9 cellular contexts compared by ENCODE assay signal in genomic region chr4:84681488-84682274, GRCh38.
A peak's percentile ranks its signal among the peaks of the same experiment; 100 is the strongest.
DNase-seq lines count a peak whose midpoint lies in the region; ATAC-seq and TF ChIP-seq lines count a peak whose summit lies in the region.
"Had no signal": no experiment of that assay in that cellular context is flagged by ENCODE, and none has a peak within 500 bp of the region (broad histone marks: within the 10 kb centered on the region; RNA-seq: fewer than 3 reads in every experiment).

No MANE protein-coding gene starts in this region.

- peaks cover 23% of the 10 kb centered on the region for H3K4me1 Mint-ChIP-seq in chondrocyte (ENCODE audit: low read depth)
- H3K4me1 Mint-ChIP-seq in activated T-cell treated with anti-CD3 and anti-CD28 coated beads, Interleukin-2, amount 50 U/mL, for 24 hours (ENCODE audit: low read depth): peaks cover 8% of the 10 kb centered on the region

- no peak for TF ChIP-seq POLR2A in NB4 (IDR thresholded peaks at IDR 0.05; ENCODE audit: extremely low read depth, insufficient read length)

- H3K4me3 Mint-ChIP-seq in chondrocyte (ENCODE audit: unreplicated experiment): no peak overlapping the region
- no peak overlapping the region for H3K4me3 Mint-ChIP-seq in activated T-cell treated with anti-CD3 and anti-CD28 coated beads, Interleukin-2, amount 50 U/mL, for 24 hours
- H3K4me3 Mint-ChIP-seq: brain had no signal

- peaks cover 4 to 16% of the 10 kb centered on the region in 2 donors for H3K36me3 ChIP-seq in aorta (ENCODE audit: control insufficient read depth in 1 of 2, insufficient read depth in 2 of 2, low read length in 1 of 2)

- H3K9me3 Mint-ChIP-seq in chondrocyte (ENCODE audit: low read depth): no peaks in the 10 kb centered on the region
- no peaks in the 10 kb centered on the region for H3K9me3 Mint-ChIP-seq in activated T-cell treated with anti-CD3 and anti-CD28 coated beads, Interleukin-2, amount 50 U/mL, for 24 hours
- H3K9me3 Mint-ChIP-seq: brain had no signal

- peaks cover 32% of the 10 kb centered on the region for H3K36me3 Mint-ChIP-seq in chondrocyte (ENCODE audit: low read depth)
- H3K36me3 Mint-ChIP-seq in activated T-cell treated with anti-CD3 and anti-CD28 coated beads, Interleukin-2, amount 50 U/mL, for 24 hours (ENCODE audit: low read depth): no peaks in the 10 kb centered on the region

- H3K27me3 Mint-ChIP-seq in chondrocyte (ENCODE audit: low read depth): no peaks in the 10 kb centered on the region
- H3K27me3 Mint-ChIP-seq in activated T-cell treated with anti-CD3 and anti-CD28 coated beads, Interleukin-2, amount 50 U/mL, for 24 hours: peaks cover 4% of the 10 kb centered on the region
- H3K27me3 Mint-ChIP-seq: brain had no signal

- peaks cover 0 to 2% of the 10 kb centered on the region in 2 donors for H3K4me1 ChIP-seq in aorta (ENCODE audit: control insufficient read depth in 1 of 2, insufficient read depth in 2 of 2, low read length in 2 of 2)

- no peak for TF ChIP-seq CTCF in NB4 (IDR thresholded peaks at IDR 0.05; ENCODE audit: low read depth, low read length)
- TF ChIP-seq CTCF in chondrocyte (IDR thresholded peaks at IDR 0.05): peak; percentile 70

- H3K27ac ChIP-seq in aorta (ENCODE audit: low read depth in 1 of 2, low read length in 2 of 2): no peak overlapping the region

- intact Hi-C loops in aorta (cut with DNase I): no loop called here

- H3K27me3 ChIP-seq in aorta (ENCODE audit: control insufficient read depth in 1 of 2, insufficient read depth in 2 of 2, low read length in 1 of 2): no peaks in the 10 kb centered on the region

- H3K4me3 ChIP-seq in NB4 (ENCODE audit: low read depth, low read length) (no peak overlapping the region), aorta (ENCODE audit: low read length in 2 of 2) (no peak overlapping the region)

- peak overlapping the region; percentile 67 for H3K27ac Mint-ChIP-seq in chondrocyte (ENCODE audit: unreplicated experiment)
- no peak overlapping the region for H3K27ac Mint-ChIP-seq in activated T-cell treated with anti-CD3 and anti-CD28 coated beads, Interleukin-2, amount 50 U/mL, for 24 hours

- no peaks in the 10 kb centered on the region for H3K9me3 ChIP-seq in aorta (ENCODE audit: control insufficient read depth, low read length)

- DNase-seq in AG20443 (ENCODE audit: low spot score) (peak; percentile 71), NB4 (ENCODE audit: low read depth) (peak; percentile 48), chondrocyte (ENCODE audit: low spot score) (no peak), lung microvascular endothelial cell (ENCODE audit: low read depth in 2 of 2) (peak; percentile 20 to 75), aorta (no peak)
- DNase-seq in activated T-cell treated with anti-CD3 and anti-CD28 coated beads, Interleukin-2, amount 50 U/mL, for 24 hours: no peak

- no peak for ATAC-seq in GM18858 (IDR thresholded peaks at IDR 0.05; ENCODE audit: unreplicated experiment)
- no peak for ATAC-seq in aorta (ENCODE audit: low FRiP score)
- ATAC-seq in GM21825 (IDR thresholded peaks at IDR 0.05; ENCODE audit: unreplicated experiment): no peak

- 57 to 70% methylated on average over 2 of the region's 2 CpGs for WGBS in aorta, 2 donors

Comparison
In these comparisons a context has a peak if more than half of its experiments do, and no peak if none do; other contexts are left out.
1. DNase-seq: peak in AG20443 (single experiment), NB4 (single experiment) and lung microvascular endothelial cell (2 of 2); none in chondrocyte (single experiment), aorta (0 of 2) and activated T-cell treated with anti-CD3 and anti-CD28 coated beads, Interleukin-2, amount 50 U/mL, for 24 hours (single experiment).